11 cellular contexts compared by ENCODE assay signal in the genomic region with DNA sequence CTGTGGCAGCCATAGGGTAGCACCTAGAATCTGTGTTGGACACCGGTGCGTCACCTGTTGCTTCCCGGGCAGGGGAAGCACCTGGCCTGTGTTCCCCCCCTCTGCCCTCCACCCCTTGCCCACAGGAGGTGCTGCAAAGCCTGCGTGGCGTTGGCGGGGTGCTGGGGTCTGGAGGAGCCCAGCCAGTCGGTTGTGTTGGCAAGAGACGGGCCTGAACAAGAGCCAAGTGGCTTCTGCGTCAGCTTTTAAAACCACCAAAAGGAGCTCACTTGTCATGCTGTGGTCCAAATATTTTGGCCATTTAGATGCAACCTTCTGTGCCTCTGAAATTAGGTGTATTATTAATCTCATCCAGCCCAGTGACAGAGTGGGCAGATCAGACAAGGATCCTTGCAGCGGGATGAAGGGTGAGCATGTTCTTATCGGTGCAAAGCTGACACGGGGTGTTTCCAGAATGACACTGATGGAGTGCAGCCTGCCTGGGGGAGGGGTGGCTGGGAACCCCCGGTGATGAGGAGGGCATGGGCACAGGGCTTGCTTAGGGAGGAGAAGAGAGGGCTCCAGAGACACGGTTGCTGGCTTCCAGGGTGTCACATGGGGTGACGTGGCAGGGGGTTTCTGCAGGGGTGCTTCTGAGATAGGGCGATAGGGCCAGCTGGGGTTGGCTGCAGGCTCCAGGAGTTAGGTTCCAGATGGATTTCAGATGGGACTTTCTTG. TPM values are rescaled to one million over a fixed set of nuclear protein-coding genes. Genes with fewer than 3 reads are reported as not detected.
DNase-seq lines count a peak whose midpoint lies in the region; ATAC-seq lines count a peak whose summit lies in the region.
"Had no signal": no experiment of that assay in that cellular context is flagged by ENCODE, and none has a peak within 500 bp of the region (broad histone marks: within the 10 kb centered on the region; RNA-seq: fewer than 3 reads in every experiment).

No MANE protein-coding gene starts in this region.

- H2BK5ac ChIP-seq in mesendoderm (ENCODE audit: low read length): no peak overlapping the region

- DNase-seq in EL (peak; percentile 28), T-helper 17 cell (no peak), Right ventricle myocardium superior (peak; percentile 77), posterior vena cava (ENCODE audit: low spot score) (peak; percentile 84), cerebellar nuclear complex (lab: John Stamatoyannopoulos, UW) (no peak), SIG-M5 (lab: John Stamatoyannopoulos, UW) (no peak), NCI-H2081 (lab: John Stamatoyannopoulos, UW) (no peak), mesendoderm (no peak)
- DNase-seq: effector CD8-positive, alpha-beta T cell; NCI-H1436 treated with DMSO at 0.1 percent for 48 hours had no signal

- H3K27me3 Mint-ChIP-seq in T-helper 17 cell: peaks cover 3% of the 10 kb centered on the region

- no CpG with 5 or more reads among the region's 16 CpGs for WGBS in mesendoderm (ENCODE audit: extremely low coverage, insufficient coverage, low lambda C conversion rate)

- H3K36me3 ChIP-seq in mesendoderm (ENCODE audit: control insufficient read depth, insufficient read depth, low read length): no peaks in the 10 kb centered on the region

- no peak overlapping the region for H3K56ac ChIP-seq in mesendoderm (ENCODE audit: low read length)

- H2BK15ac ChIP-seq in mesendoderm (replicated peaks; ENCODE audit: low read depth): no peak overlapping the region

- no peak overlapping the region for H3K27ac ChIP-seq in mesendoderm (ENCODE audit: low read depth, low read length)

- H3K4me3 ChIP-seq in mesendoderm (ENCODE audit: low read length): no peak overlapping the region

- H3K23ac ChIP-seq in mesendoderm (ENCODE audit: low read length): no peak overlapping the region

- H4K5ac ChIP-seq in mesendoderm (ENCODE audit: low read length): no peak overlapping the region

- H3K27ac Mint-ChIP-seq in T-helper 17 cell: no peak overlapping the region
- H3K27ac Mint-ChIP-seq: activated naive CD4-positive, alpha-beta T cell treated with anti-CD3 and anti-CD28 coated beads, Interleukin-2, amount 50 U/mL, for 72 hours had no signal

- no peaks in the 10 kb centered on the region for H3K79me2 ChIP-seq in mesendoderm (ENCODE audit: control insufficient read depth, insufficient read depth, low read length)

- H2BK120ac ChIP-seq in mesendoderm (ENCODE audit: low read depth, low read length): no peak overlapping the region

- H2AK5ac ChIP-seq in mesendoderm (ENCODE audit: low read length): no peak overlapping the region

- H3K4me1 ChIP-seq in mesendoderm (ENCODE audit: control insufficient read depth, low read depth, low read length): peaks cover 1% of the 10 kb centered on the region

- H3K4me2 ChIP-seq in mesendoderm (ENCODE audit: low read length): no peak overlapping the region

- no peaks in the 10 kb centered on the region for H3K36me3 Mint-ChIP-seq in T-helper 17 cell (ENCODE audit: low read depth)

- no peak overlapping the region for H4K8ac ChIP-seq in mesendoderm (ENCODE audit: low read depth, low read length)

- H3K4ac ChIP-seq in mesendoderm (ENCODE audit: low read depth, low read length): no peak overlapping the region

- intact Hi-C loops in Right ventricle myocardium superior (cut with DNase I): no loop called here
- intact Hi-C loops in posterior vena cava (cut with DNase I): no loop called here

- H3K27me3 ChIP-seq in mesendoderm (ENCODE audit: insufficient read depth, low read length, poor library complexity): no peaks in the 10 kb centered on the region

- ATAC-seq in T-helper 17 cell: peak; percentile 77
- ATAC-seq in Right ventricle myocardium superior (ENCODE audit: poor library complexity): peak; percentile 73
- ATAC-seq: activated naive CD4-positive, alpha-beta T cell treated with anti-CD3 and anti-CD28 coated beads, Interleukin-2, amount 50 U/mL, for 72 hours had no signal

- no peak overlapping the region for H3K9ac ChIP-seq in mesendoderm (ENCODE audit: low read length)

- H3K4me3 Mint-ChIP-seq in T-helper 17 cell: no peak overlapping the region

- H3K79me1 ChIP-seq in mesendoderm (ENCODE audit: low read length): no peaks in the 10 kb centered on the region

- no peak overlapping the region for H3K18ac ChIP-seq in mesendoderm (ENCODE audit: low read length)

- H3K4me1 Mint-ChIP-seq in T-helper 17 cell: no peaks in the 10 kb centered on the region

- H3K9me3 ChIP-seq in T-helper 17 cell (ENCODE audit: control insufficient read depth, low read length, poor library complexity, severe bottlenecking): no peaks in the 10 kb centered on the region

RNA-seq across cellular contexts. Expression of a gene that starts 9.7 kb away (rescaled TPM):
- total RNA-seq in T-helper 17 cell (10 to 100 TPM in 1 of 2 donors, 1 to 10 TPM in 1; 7.5 to 10.6 TPM), Right ventricle myocardium superior (89.0 TPM), posterior vena cava (10 to 100 TPM; 41.5 to 44.7 TPM)
- 16.4 TPM for polyA plus RNA-seq in mesendoderm (2013, experiment 1 of 2)
- 16.9 TPM for polyA plus RNA-seq in mesendoderm (2013, experiment 2 of 2)

Comparison
In these comparisons a context has a peak if more than half of its experiments do, and no peak if none do; other contexts are left out.
1. DNase-seq: peak in EL (single experiment), Right ventricle myocardium superior (single experiment) and posterior vena cava (single experiment); none in T-helper 17 cell (0 of 3), cerebellar nuclear complex (0 of 2), SIG-M5 (single experiment), NCI-H2081 (0 of 2) and mesendoderm (single experiment).